11 cellular contexts compared by ENCODE assay signal in the genomic region with DNA sequence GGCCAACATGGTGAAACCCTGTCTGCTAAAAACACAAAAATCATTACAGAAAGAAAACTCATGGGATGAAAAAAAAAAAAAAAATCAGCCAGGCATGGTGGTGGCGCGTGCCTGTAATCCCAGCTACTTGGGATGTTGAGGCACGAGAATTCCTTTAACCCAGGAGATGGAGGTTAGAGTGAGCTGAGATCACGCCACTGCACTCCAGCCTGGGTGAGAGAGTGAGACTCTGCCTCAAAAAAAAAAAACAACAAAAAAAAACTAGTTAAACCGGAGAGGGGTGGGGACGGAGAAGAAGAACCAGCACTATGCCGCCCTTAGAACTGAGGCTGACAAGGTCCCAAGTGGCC. TPM values are rescaled to one million over a fixed set of nuclear protein-coding genes. Genes with fewer than 3 reads are reported as not detected.
A peak's percentile ranks its signal among the peaks of the same experiment; 100 is the strongest.
DNase-seq lines count a peak whose midpoint lies in the region; ATAC-seq and TF ChIP-seq lines count a peak whose summit lies in the region.
"Had no signal": no experiment of that assay in that cellular context is flagged by ENCODE, and none has a peak within 500 bp of the region (broad histone marks: within the 10 kb centered on the region; RNA-seq: fewer than 3 reads in every experiment).

No MANE protein-coding gene starts in this region.

- no peak for ATAC-seq in gastrocnemius medialis
- no peak for ATAC-seq in left lobe of liver

- H4K20me1 ChIP-seq in MM.1S (ENCODE audit: insufficient read depth, low read length): no peaks in the 10 kb centered on the region

- no peak overlapping the region for H3K9ac ChIP-seq in MM.1S (ENCODE audit: low read length)

- no peaks in the 10 kb centered on the region for H3K79me2 ChIP-seq in MM.1S (ENCODE audit: low read length)

- no peaks in the 10 kb centered on the region for H3K4me1 ChIP-seq in MM.1S (ENCODE audit: low read length)
- H3K4me1 ChIP-seq in gastrocnemius medialis: peaks cover 7 to 14% of the 10 kb centered on the region in 2 donors

- peak overlapping the region; percentile 59 for H3K27ac Mint-ChIP-seq in T-helper 1 cell treated with Interleukin-12 subunit alpha and Interleukin-12 subunit beta and Interleukin-4 antibody, amounts not matched to agents 30 μg/mL and 1 μg/mL, for 36 hours

- H3K36me3 ChIP-seq in MM.1S (replicated peaks; ENCODE audit: insufficient read depth, low read length) (no peaks in the 10 kb centered on the region), gastrocnemius medialis (no peaks in the 10 kb centered on the region)

- in situ Hi-C loops in gastrocnemius medialis (cut with MboI; ENCODE audit: low sequenced_read_pairs in 4 of 4): no loop called here

- H3K27ac ChIP-seq in MM.1S (ENCODE audit: low read length) (no peak overlapping the region), dorsolateral prefrontal cortex (peak overlapping the region in 22 of 59 donors; percentile 15 to 82 (median 71)), gastrocnemius medialis (peak overlapping the region in 3 of 4 donors; percentile 59 to 82 (median 69))

- no peaks in the 10 kb centered on the region for H3K36me3 Mint-ChIP-seq in T-helper 1 cell treated with Interleukin-12 subunit alpha and Interleukin-12 subunit beta and Interleukin-4 antibody, amounts not matched to agents 30 μg/mL and 1 μg/mL, for 36 hours (ENCODE audit: low read depth)

- no peak for DNase-seq in T-helper 1 cell
- DNase-seq in MM.1S: no peak
- no peak for DNase-seq in dorsolateral prefrontal cortex
- no peak for DNase-seq in gastrocnemius medialis
- DNase-seq in left lobe of liver (ENCODE audit: low spot score): no peak
- DNase-seq in effector CD8-positive, alpha-beta T cell (lab: John Stamatoyannopoulos, UW): no peak
- no peak for DNase-seq in ureter (ENCODE audit: low spot score)
- DNase-seq: 8988T had no signal

- peak overlapping the region; percentile 60; the same call in 1 of the 2 replicates for H3K4me2 ChIP-seq in MM.1S (ENCODE audit: low read depth, low read length)

- intact Hi-C loops in dorsolateral prefrontal cortex (cut with DNase I) (no loop called here), gastrocnemius medialis (cut with DNase I; ENCODE audit: low total_unique reads) (loop anchor here (1.0 kb wide), 1 partner anchor 35 kb away; no protein-coding TSS in a partner anchor)

- H3K27me3 ChIP-seq in MM.1S (replicated peaks; ENCODE audit: insufficient read depth, low read length) (peaks cover 38% of the 10 kb centered on the region), dorsolateral prefrontal cortex (no peaks in the 10 kb centered on the region), gastrocnemius medialis (peaks cover 0 to 3% (median 0%) of the 10 kb centered on the region in 3 donors)

- H3F3A ChIP-seq in MM.1S (ENCODE audit: insufficient read depth, low read length): no peaks in the 10 kb centered on the region

- H3K4me3 ChIP-seq in MM.1S (ENCODE audit: low read length) (no peak overlapping the region), dorsolateral prefrontal cortex (peak overlapping the region in 52 of 59 donors; percentile 9 to 63 (median 48)), gastrocnemius medialis (peak overlapping the region in 3 of 4 donors; percentile 11 to 42 (median 38))
- H3K4me3 ChIP-seq: lung had no signal

- H3K9me3 ChIP-seq in MM.1S (replicated peaks; ENCODE audit: insufficient read depth, low read length) (no peaks in the 10 kb centered on the region), gastrocnemius medialis (no peaks in the 10 kb centered on the region)

- H3K9me3 Mint-ChIP-seq in T-helper 1 cell treated with Interleukin-12 subunit alpha and Interleukin-12 subunit beta and Interleukin-4 antibody, amounts not matched to agents 30 μg/mL and 1 μg/mL, for 36 hours: no peaks in the 10 kb centered on the region

- peak overlapping the region; percentile 67 for H3K4me3 Mint-ChIP-seq in T-helper 1 cell treated with Interleukin-12 subunit alpha and Interleukin-12 subunit beta and Interleukin-4 antibody, amounts not matched to agents 30 μg/mL and 1 μg/mL, for 36 hours

- peaks cover 17% of the 10 kb centered on the region for H3K27me3 Mint-ChIP-seq in T-helper 1 cell treated with Interleukin-12 subunit alpha and Interleukin-12 subunit beta and Interleukin-4 antibody, amounts not matched to agents 30 μg/mL and 1 μg/mL, for 36 hours (ENCODE audit: low read depth)

- no peaks in the 10 kb centered on the region for H3K9me2 ChIP-seq in MM.1S (replicated peaks; ENCODE audit: insufficient read depth, low read length)

- no peak for TF ChIP-seq POLR2A in gastrocnemius medialis (IDR thresholded peaks at IDR 0.05)

- H3K4me1 Mint-ChIP-seq in T-helper 1 cell treated with Interleukin-12 subunit alpha and Interleukin-12 subunit beta and Interleukin-4 antibody, amounts not matched to agents 30 μg/mL and 1 μg/mL, for 36 hours (ENCODE audit: low read depth): peaks cover 3% of the 10 kb centered on the region

- TF ChIP-seq CTCF in MM.1S (IDR thresholded peaks at IDR 0.05; ENCODE audit: low read length) (no peak), dorsolateral prefrontal cortex (IDR thresholded peaks at IDR 0.05 in 54 of 56, conservative IDR thresholded peaks at IDR 0.05 in 2 of 56; ENCODE audit: low read depth in 1 of 56, partially characterized antibody in 56 of 56) (no peak), gastrocnemius medialis (IDR thresholded peaks at IDR 0.05 in 4 of 5, conservative IDR thresholded peaks at IDR 0.05 in 1 of 5) (no peak)

- no peak overlapping the region for H2AFZ ChIP-seq in MM.1S (ENCODE audit: low read length)

RNA-seq across cellular contexts. Expression of gene NOTUM, which starts 7.4 kb away (rescaled TPM):
- total RNA-seq in dorsolateral prefrontal cortex: 1 to 10 TPM in 40 of 120 experiments, under 1 TPM in 63, not detected in 17; 0.20 to 3.7 (median 0.79) TPM
- 1 to 10 TPM in 3 of 4 donors, not detected in 1; 1.7 to 1.8 (median 1.7) TPM for total RNA-seq in gastrocnemius medialis
- total RNA-seq in left lobe of liver: 4.2 TPM
- total RNA-seq in ureter: 4.0 TPM

RNA-seq across cellular contexts. Expression of gene ASPSCR1, which starts 9.1 kb away (rescaled TPM):
- total RNA-seq in dorsolateral prefrontal cortex: 10 to 100 TPM; 30.3 to 68.2 (median 44.6) TPM
- 10 to 100 TPM; 24.0 to 44.7 (median 32.0) TPM for total RNA-seq in gastrocnemius medialis
- total RNA-seq in left lobe of liver: 62.9 TPM
- total RNA-seq in ureter: 52.4 TPM

RNA-seq across cellular contexts. Expression of gene MYADML2, which starts 21.3 kb away (rescaled TPM):
- total RNA-seq in dorsolateral prefrontal cortex (1 to 10 TPM in 119 of 120 experiments, under 1 TPM in 1; 0.64 to 7.0 (median 3.4) TPM), gastrocnemius medialis (10 to 100 TPM in 2 of 4 donors, 1 to 10 TPM in 2; 2.9 to 24.9 (median 13.3) TPM), left lobe of liver (not detected), ureter (not detected)
- total RNA-seq: lung, NCI-H460 had no signal

RNA-seq across cellular contexts. Expression of gene PYCR1, which starts 31.3 kb away (rescaled TPM):
- total RNA-seq in dorsolateral prefrontal cortex (10 to 100 TPM in 44 of 120 experiments, 1 to 10 TPM in 76; 4.1 to 24.3 (median 9.3) TPM), gastrocnemius medialis (10 to 100 TPM in 3 of 4 donors, 1 to 10 TPM in 1; 5.6 to 16.8 (median 11.6) TPM), left lobe of liver (5.2 TPM), ureter (63.9 TPM)

RNA-seq across cellular contexts. Expression of gene MAFG, which starts 40.8 kb away (rescaled TPM):
- total RNA-seq in dorsolateral prefrontal cortex (10 to 100 TPM; 30.1 to 60.2 (median 41.1) TPM), gastrocnemius medialis (10 to 100 TPM; 37.1 to 65.5 (median 51.9) TPM), left lobe of liver (12.6 TPM), ureter (14.1 TPM)
